8 cellular contexts compared by ENCODE assay signal in genomic region chr2:25043241-25043867, GRCh38. TPM values are rescaled to one million over a fixed set of nuclear protein-coding genes. Genes with fewer than 3 reads are reported as not detected.
DNase-seq lines count a peak whose midpoint lies in the region; ATAC-seq and TF ChIP-seq lines count a peak whose summit lies in the region.

No MANE protein-coding gene starts in this region.

- TF ChIP-seq POLR2A in GM18505 (IDR thresholded peaks at IDR 0.05; ENCODE audit: borderline replicate concordance, extremely low read depth, insufficient read depth, insufficient read length): peak; percentile 47

- no peaks in the 10 kb centered on the region; the same call in 1 of the 2 replicates for H3K36me3 ChIP-seq in Panc1 (ENCODE audit: control insufficient read depth, insufficient read depth, low read length)

- peak overlapping the region; percentile 83 for H3K4me3 Mint-ChIP-seq in activated naive CD8-positive, alpha-beta T cell treated with anti-CD3 and anti-CD28 coated beads, Interleukin-2, amount 10 ng/mL, durations not matched to agents 7 days and 5 days

- in situ Hi-C loops in Panc1 (cut with HindIII; ENCODE audit: low pct_unique_long_range_greater_than_20kb, low sequenced_read_pairs): no loop called here

- no peak for TF ChIP-seq CTCF in Panc1 (IDR thresholded peaks at IDR 0.05)

- POLR2A ChIA-PET in Panc1 (lab: Charles Lee): no interaction called here
- POLR2A ChIA-PET in activated naive CD8-positive, alpha-beta T cell treated with anti-CD3 and anti-CD28 coated beads, Interleukin-2, amount 10 ng/mL, durations not matched to agents 7 days and 5 days (lab: Charles Lee): no interaction called here

- no peaks in the 10 kb centered on the region for H3K9me3 ChIP-seq in Panc1 (ENCODE audit: control insufficient read depth, insufficient read depth, low read depth, low read length)

- peaks cover 21% of the 10 kb centered on the region for H3K4me1 Mint-ChIP-seq in activated naive CD8-positive, alpha-beta T cell treated with anti-CD3 and anti-CD28 coated beads, Interleukin-2, amount 10 ng/mL, durations not matched to agents 7 days and 5 days

- H3K4me1 ChIP-seq in Panc1 (ENCODE audit: control insufficient read depth, insufficient read depth, low read length): peaks cover 21% of the 10 kb centered on the region

- DNase-seq in Panc1 (ENCODE audit: low read depth, low spot score): peak; percentile 20
- peak; percentile 32 for DNase-seq in activated naive CD8-positive, alpha-beta T cell treated with anti-CD3 and anti-CD28 coated beads, Interleukin-2, amount 10 ng/mL, durations not matched to agents 7 days and 5 days
- DNase-seq in islet precursor cell: peak; percentile 87
- DNase-seq in stimulated activated CD8-positive, alpha-beta memory T cell treated with anti-CD3 and anti-CD28 coated beads, Interleukin-7, amount 100 ng/mL, for 4 hours (ENCODE audit: low read depth in 2 of 2): peak; percentile 23 to 40
- no peak for DNase-seq in NCI-H1436 (lab: John Stamatoyannopoulos, UW)
- no peak for DNase-seq in NCI-H2107 (lab: John Stamatoyannopoulos, UW)

- no peak for ATAC-seq in GM18505 (IDR thresholded peaks at IDR 0.05; ENCODE audit: unreplicated experiment)
- ATAC-seq in Panc1: peak; percentile 20
- no peak for ATAC-seq in activated naive CD8-positive, alpha-beta T cell treated with anti-CD3 and anti-CD28 coated beads, Interleukin-2, amount 10 ng/mL, durations not matched to agents 7 days and 5 days (ENCODE audit: low read depth)
- no peak for ATAC-seq in GM18867 (IDR thresholded peaks at IDR 0.05; ENCODE audit: unreplicated experiment)

- H3K4me3 ChIP-seq in Panc1 (ENCODE audit: low read depth in 2 of 2, low read length in 2 of 2): peak overlapping the region; percentile 68 to 78

- CTCF ChIA-PET in Panc1 (lab: Charles Lee): no interaction called here

- BruUV-seq in Panc1 (replicated peaks; lab: Mats Ljungman, UMichigan): no TSS peak

- no peaks in the 10 kb centered on the region for H3K9me3 Mint-ChIP-seq in activated naive CD8-positive, alpha-beta T cell treated with anti-CD3 and anti-CD28 coated beads, Interleukin-2, amount 10 ng/mL, durations not matched to agents 7 days and 5 days

- peak overlapping the region; percentile 65 for H3K27ac ChIP-seq in Panc1 (ENCODE audit: low read length)

- intact Hi-C loops in Panc1 (cut with micrococcal nuclease; ENCODE audit: unreplicated experiment): no loop called here

- H3K27me3 ChIP-seq in Panc1 (ENCODE audit: control insufficient read depth, insufficient read depth, low read length): no peaks in the 10 kb centered on the region

- no peak overlapping the region for H3K27ac Mint-ChIP-seq in activated naive CD8-positive, alpha-beta T cell treated with anti-CD3 and anti-CD28 coated beads, Interleukin-2, amount 10 ng/mL, durations not matched to agents 7 days and 5 days

- peaks cover 49% of the 10 kb centered on the region for H3K27me3 Mint-ChIP-seq in activated naive CD8-positive, alpha-beta T cell treated with anti-CD3 and anti-CD28 coated beads, Interleukin-2, amount 10 ng/mL, durations not matched to agents 7 days and 5 days

- no peaks in the 10 kb centered on the region for H3K36me3 Mint-ChIP-seq in activated naive CD8-positive, alpha-beta T cell treated with anti-CD3 and anti-CD28 coated beads, Interleukin-2, amount 10 ng/mL, durations not matched to agents 7 days and 5 days

RNA-seq across cellular contexts. Expression of gene EFR3B, which starts 1.5 kb away (rescaled TPM):
- total RNA-seq in Panc1 (2021; ENCODE audit: unreplicated experiment): 8.9 TPM
- polyA plus RNA-seq in Panc1 (2012; ENCODE audit: insufficient read length): 7.2 TPM
- total RNA-seq in activated naive CD8-positive, alpha-beta T cell treated with anti-CD3 and anti-CD28 coated beads, Interleukin-2, amount 10 ng/mL, durations not matched to agents 7 days and 5 days: under 1 TPM; 0.08 to 0.11 TPM

Comparison
In these comparisons a context has a peak if more than half of its experiments do, and no peak if none do; other contexts are left out.
1. DNase-seq: peak in Panc1 (single experiment), activated naive CD8-positive, alpha-beta T cell treated with anti-CD3 and anti-CD28 coated beads, Interleukin-2, amount 10 ng/mL, durations not matched to agents 7 days and 5 days (single experiment), islet precursor cell (single experiment) and stimulated activated CD8-positive, alpha-beta memory T cell treated with anti-CD3 and anti-CD28 coated beads, Interleukin-7, amount 100 ng/mL, for 4 hours (2 of 2); none in NCI-H1436 (single experiment) and NCI-H2107 (single experiment).